1 cellular context compared by ENCODE assay signal in the genomic region with DNA sequence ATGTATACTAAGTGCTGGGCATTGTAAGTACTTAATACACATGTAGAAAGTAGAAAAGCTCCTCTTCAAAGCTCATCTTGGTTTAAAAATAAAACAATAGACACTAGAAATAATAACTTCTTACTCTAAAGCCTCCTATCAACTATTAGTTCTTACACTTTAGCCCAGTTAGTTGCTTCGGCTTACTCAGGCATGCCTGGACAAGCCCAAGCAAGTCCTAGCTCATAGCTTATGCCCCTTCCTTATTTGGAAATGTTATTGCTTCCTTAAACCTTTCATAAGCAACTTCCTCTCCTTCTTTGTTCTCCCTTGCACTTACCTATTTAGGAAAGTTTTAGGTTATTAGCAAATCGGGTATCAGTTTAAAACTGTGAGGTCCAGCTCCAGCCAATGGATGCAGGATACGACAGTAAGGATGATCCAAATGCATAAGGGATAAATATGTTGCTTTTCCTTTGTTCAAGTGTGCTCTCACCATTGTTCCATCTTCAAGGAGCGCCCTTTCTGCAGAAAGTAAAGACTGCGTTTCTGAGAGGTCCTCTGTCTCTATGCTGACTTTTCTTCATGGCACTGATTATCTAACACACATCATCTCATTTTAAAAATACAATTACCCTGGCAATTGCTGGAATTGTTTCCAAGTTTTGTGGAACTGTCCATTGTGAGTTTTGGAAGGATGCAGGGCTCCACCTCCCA.
TF ChIP-seq lines count a peak whose summit lies in the region.

No MANE protein-coding gene starts in this region.

TF ChIP-seq in SK-N-SH treated with all-trans-retinoic acid at 6 μM for 48 hours, 23 proteins besides CTCF, POLR2A, EP300 and RAD21 (continued from another document):
- TF ChIP-seq TCF4 (CRISPR knock-in tag; IDR thresholded peaks at IDR 0.05; ENCODE audit: borderline replicate concordance) (no peak), BACH2 (CRISPR knock-in tag; IDR thresholded peaks at IDR 0.05; ENCODE audit: borderline replicate concordance) (no peak), ZC3H10 (CRISPR knock-in tag; IDR thresholded peaks at IDR 0.05) (no peak), PPARA (CRISPR knock-in tag; IDR thresholded peaks at IDR 0.05; ENCODE audit: borderline replicate concordance) (no peak), PATZ1 (CRISPR knock-in tag; IDR thresholded peaks at IDR 0.05; ENCODE audit: borderline replicate concordance) (no peak), RARB (CRISPR knock-in tag; IDR thresholded peaks at IDR 0.05) (no peak), GLIS3 (CRISPR knock-in tag; IDR thresholded peaks at IDR 0.05) (no peak)
